In genomic region chr11:89785726-89786125, GRCh38 we compare ENCODE assay signal across 4 cellular contexts. TPM values are rescaled to one million over a fixed set of nuclear protein-coding genes. Genes with fewer than 3 reads are reported as not detected.
"Had no signal": no experiment of that assay in that cellular context is flagged by ENCODE, and none has a peak within 500 bp of the region (broad histone marks: within the 10 kb centered on the region; RNA-seq: fewer than 3 reads in every experiment).

No MANE protein-coding gene starts in this region.

RNA-seq across cellular contexts. Expression of gene TRIM49, which starts 22.6 kb away (rescaled TPM):
- total RNA-seq: LHCN-M2, M059J, MCF 10A, NCI-H460 had no signal
